In the genomic region with DNA sequence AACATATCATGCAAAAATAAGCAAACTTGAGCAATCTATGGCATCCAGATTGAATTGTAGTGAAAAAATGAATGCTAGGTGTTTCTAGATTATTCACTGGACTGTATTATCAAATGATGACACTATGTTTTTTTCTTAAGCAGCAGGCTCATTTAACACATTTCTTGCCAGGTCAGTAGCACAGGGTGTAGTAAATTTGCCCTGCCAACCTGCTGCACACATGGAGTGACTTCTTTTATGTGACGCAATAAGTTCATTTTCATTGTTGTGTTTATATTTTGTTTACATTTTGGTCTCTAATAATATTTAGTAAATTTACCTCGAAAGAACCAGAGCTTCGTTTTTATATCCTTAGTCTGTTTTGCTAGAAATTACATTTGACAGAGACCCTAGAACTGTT, we compare ENCODE assay signal across 1 cellular context.
A peak's percentile ranks its signal among the peaks of the same experiment; 100 is the strongest.
TF ChIP-seq lines count a peak whose summit lies in the region.

No MANE protein-coding gene starts in this region.

TF ChIP-seq in IMR-90, 13 proteins besides CTCF, POLR2A, EP300 and RAD21:
- TF ChIP-seq CEBPB (IDR thresholded peaks at IDR 0.05; ENCODE audit: low read depth, low read length): peak; percentile 59; the same call in 1 of the 2 replicates
- TF ChIP-seq FOS (IDR thresholded peaks at IDR 0.05; ENCODE audit: low read depth, low read length): no peak
